ENCODE assay signal across 19 cellular contexts in the genomic region with DNA sequence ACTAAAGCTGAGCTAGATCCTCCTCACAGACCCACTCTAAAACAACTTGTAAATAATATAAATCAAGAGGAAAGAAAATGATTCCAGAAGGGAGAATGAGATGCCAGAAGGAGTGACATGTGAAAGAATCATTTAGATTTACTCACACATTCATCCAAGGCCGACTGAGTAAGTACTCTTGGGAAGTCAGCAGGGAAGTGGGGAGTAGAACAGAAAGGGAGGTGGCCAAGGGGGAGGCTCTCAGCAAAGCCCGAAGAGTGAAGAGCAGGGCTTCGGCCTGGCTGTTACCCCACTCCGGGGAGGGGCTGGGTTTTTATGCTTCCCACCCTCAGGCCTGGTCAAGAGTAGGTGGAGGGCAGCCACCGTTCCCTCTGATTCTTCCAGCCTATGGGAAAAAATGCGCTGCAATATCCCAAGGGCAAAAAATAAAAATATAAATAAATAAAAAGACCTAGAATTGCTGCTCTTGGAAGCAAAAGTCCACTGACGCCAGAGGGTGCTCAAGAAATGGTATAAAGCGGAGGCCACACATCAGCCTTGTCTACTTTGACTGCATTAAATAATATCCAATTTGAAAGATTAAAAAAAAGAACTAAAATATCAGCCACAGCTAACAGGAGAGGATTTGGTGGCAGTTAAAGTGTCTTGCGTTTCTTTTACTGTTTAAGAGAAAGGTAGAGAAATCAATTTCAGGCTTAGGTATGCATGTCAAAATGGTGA.
"Had no signal": no experiment of that assay in that cellular context is flagged by ENCODE, and none has a peak within 500 bp of the region (broad histone marks: within the 10 kb centered on the region; RNA-seq: fewer than 3 reads in every experiment).

No MANE protein-coding gene starts in this region.

- H3K4me1 ChIP-seq: heart left ventricle, right atrium auricular region had no signal

- H3K36me3 Mint-ChIP-seq: immature natural killer cell, type B pancreatic cell had no signal

- DNase-seq: activated CD4-positive, alpha-beta T cell treated with anti-CD3 and anti-CD28 coated beads, Interleukin-2, amount 50 U/mL, for 1 hour; activated CD4-positive, CD25-positive, alpha-beta regulatory T cell treated with anti-CD3 and anti-CD28 coated beads, Interleukin-2, amount 50 U/mL, for 72 hours; activated gamma-delta T cell; activated T-cell treated with anti-CD3 and anti-CD28 coated beads, Interleukin-2, amount 50 U/mL, for 48 hours; amniotic stem cell; central memory CD4-positive, alpha-beta T cell; heart left ventricle; immature natural killer cell; left ventricle myocardium superior had no signal

- H3K27ac ChIP-seq: dorsolateral prefrontal cortex, gastroesophageal sphincter, heart left ventricle, prostate gland, right atrium auricular region, VCaP had no signal

- H3K27me3 ChIP-seq: right atrium auricular region had no signal

- H3K27me3 Mint-ChIP-seq: stimulated activated naive CD8-positive, alpha-beta T cell treated with anti-CD3 and anti-CD28 coated beads, Interleukin-15, Interleukin-2, amounts not matched to agents 100 ng/mL and 50 ng/mL, for 24 hours had no signal

- H3K4me3 Mint-ChIP-seq: immature natural killer cell; neural crest cell; stimulated activated naive CD8-positive, alpha-beta T cell treated with anti-CD3 and anti-CD28 coated beads, Interleukin-15, Interleukin-2, amounts not matched to agents 100 ng/mL and 50 ng/mL, for 24 hours; T-helper 1 cell treated with Interleukin-12 subunit alpha and Interleukin-12 subunit beta and Interleukin-4 antibody, amounts not matched to agents 30 μg/mL and 1 μg/mL, for 36 hours; type B pancreatic cell had no signal

- H3K27ac Mint-ChIP-seq: activated naive CD4-positive, alpha-beta T cell treated with anti-CD3 and anti-CD28 coated beads, Interleukin-2, amount 50 U/mL, for 72 hours; immature natural killer cell; stimulated activated naive CD8-positive, alpha-beta T cell treated with anti-CD3 and anti-CD28 coated beads, Interleukin-15, Interleukin-2, amounts not matched to agents 100 ng/mL and 50 ng/mL, for 24 hours; T-helper 1 cell treated with Interleukin-12 subunit alpha and Interleukin-12 subunit beta and Interleukin-4 antibody, amounts not matched to agents 30 μg/mL and 1 μg/mL, for 36 hours; type B pancreatic cell had no signal

- H3K4me3 ChIP-seq: dorsolateral prefrontal cortex, gastroesophageal sphincter, heart left ventricle, prostate gland, right atrium auricular region had no signal

- ATAC-seq: activated naive CD4-positive, alpha-beta T cell treated with anti-CD3 and anti-CD28 coated beads, Interleukin-2, amount 50 U/mL, for 72 hours; gastroesophageal sphincter; heart left ventricle; left ventricle myocardium superior had no signal

- H3K4me1 Mint-ChIP-seq: immature natural killer cell had no signal

- H3K9me3 Mint-ChIP-seq: T-helper 1 cell treated with Interleukin-12 subunit alpha and Interleukin-12 subunit beta and Interleukin-4 antibody, amounts not matched to agents 30 μg/mL and 1 μg/mL, for 36 hours had no signal

- H3K36me3 ChIP-seq: gastroesophageal sphincter, heart left ventricle, prostate gland, right atrium auricular region had no signal

- H3K9me3 ChIP-seq: prostate gland had no signal
